ENCODE assay signal across 1 cellular context in genomic region chr7:107169120-107170050, GRCh38.
TF ChIP-seq lines count a peak whose summit lies in the region.

No MANE protein-coding gene starts in this region.

TF ChIP-seq in HepG2, 621 proteins besides CTCF, POLR2A, EP300 and RAD21 (continued from another document and continues in another):
- no peak for TF ChIP-seq TCF12 (IDR thresholded peaks at IDR 0.05)
- TF ChIP-seq TCF12 (CRISPR knock-in tag; IDR thresholded peaks at IDR 0.05), result no peak
- TF ChIP-seq, protein P1, sequence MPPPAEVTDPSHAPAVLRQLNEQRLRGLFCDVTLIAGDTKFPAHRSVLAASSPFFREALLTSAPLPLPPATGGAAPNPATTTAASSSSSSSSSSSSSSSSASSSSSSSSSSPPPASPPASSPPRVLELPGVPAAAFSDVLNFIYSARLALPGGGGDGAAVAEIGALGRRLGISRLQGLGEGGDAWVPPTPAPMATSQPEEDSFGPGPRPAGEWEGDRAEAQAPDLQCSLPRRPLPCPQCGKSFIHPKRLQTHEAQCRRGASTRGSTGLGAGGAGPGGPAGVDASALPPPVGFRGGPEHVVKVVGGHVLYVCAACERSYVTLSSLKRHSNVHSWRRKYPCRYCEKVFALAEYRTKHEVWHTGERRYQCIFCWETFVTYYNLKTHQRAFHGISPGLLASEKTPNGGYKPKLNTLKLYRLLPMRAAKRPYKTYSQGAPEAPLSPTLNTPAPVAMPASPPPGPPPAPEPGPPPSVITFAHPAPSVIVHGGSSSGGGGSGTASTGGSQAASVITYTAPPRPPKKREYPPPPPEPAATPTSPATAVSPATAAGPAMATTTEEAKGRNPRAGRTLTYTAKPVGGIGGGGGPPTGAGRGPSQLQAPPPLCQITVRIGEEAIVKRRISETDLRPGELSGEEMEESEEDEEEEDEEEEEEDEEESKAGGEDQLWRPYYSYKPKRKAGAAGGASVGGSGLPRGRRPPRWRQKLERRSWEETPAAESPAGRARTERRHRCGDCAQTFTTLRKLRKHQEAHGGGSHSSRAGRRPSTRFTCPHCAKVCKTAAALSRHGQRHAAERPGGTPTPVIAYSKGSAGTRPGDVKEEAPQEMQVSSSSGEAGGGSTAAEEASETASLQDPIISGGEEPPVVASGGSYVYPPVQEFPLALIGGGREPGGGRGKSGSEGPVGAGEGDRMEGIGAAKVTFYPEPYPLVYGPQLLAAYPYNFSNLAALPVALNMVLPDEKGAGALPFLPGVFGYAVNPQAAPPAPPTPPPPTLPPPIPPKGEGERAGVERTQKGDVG (CRISPR knock-in tag; IDR thresholded peaks at IDR 0.05; ENCODE audit: borderline replicate concordance), result no peak
- TF ChIP-seq HMGA1 (CRISPR knock-in tag; conservative IDR thresholded peaks at IDR 0.05), result no peak
- no peak for TF ChIP-seq WIZ (CRISPR knock-in tag; IDR thresholded peaks at IDR 0.05)
- TF ChIP-seq ZNF121 (CRISPR knock-in tag; IDR thresholded peaks at IDR 0.05), result peak; percentile 28; the same call in 1 of the 2 replicates
- TF ChIP-seq ZFP82 (CRISPR knock-in tag; IDR thresholded peaks at IDR 0.05; ENCODE audit: borderline replicate concordance), result no peak
- no peak for TF ChIP-seq RBM22 (optimal IDR thresholded peaks at IDR 0.05; ENCODE audit: low read length)
- TF ChIP-seq ZNF550 (CRISPR knock-in tag; IDR thresholded peaks at IDR 0.05; ENCODE audit: borderline replicate concordance), result no peak
- no peak for TF ChIP-seq RFX3 (CRISPR knock-in tag; IDR thresholded peaks at IDR 0.05)
- TF ChIP-seq ZNF556 (CRISPR knock-in tag; IDR thresholded peaks at IDR 0.05; ENCODE audit: borderline replicate concordance), result 0 out of 2 replicates have a peak, but pooled peaks have one; percentile 71
- TF ChIP-seq MYNN (CRISPR knock-in tag; IDR thresholded peaks at IDR 0.05; ENCODE audit: low read depth), result no peak; the same call in 1 of the 2 replicates
- TF ChIP-seq RBAK (CRISPR knock-in tag; IDR thresholded peaks at IDR 0.05), result no peak
- TF ChIP-seq FOXA1 (IDR thresholded peaks at IDR 0.05), result no peak
- no peak for TF ChIP-seq FOXA1 (CRISPR knock-in tag; IDR thresholded peaks at IDR 0.05)
- no peak for TF ChIP-seq REL (CRISPR knock-in tag; conservative IDR thresholded peaks at IDR 0.05)
- no peak for TF ChIP-seq MTA3 (CRISPR knock-in tag; IDR thresholded peaks at IDR 0.05)
- no peak for TF ChIP-seq SKI (IDR thresholded peaks at IDR 0.05; ENCODE audit: partially characterized antibody)
- TF ChIP-seq RNF2 (conservative IDR thresholded peaks at IDR 0.05; ENCODE audit: low read depth), result no peak
- TF ChIP-seq HHEX (CRISPR knock-in tag; IDR thresholded peaks at IDR 0.05), result no peak
- TF ChIP-seq, protein P2, sequence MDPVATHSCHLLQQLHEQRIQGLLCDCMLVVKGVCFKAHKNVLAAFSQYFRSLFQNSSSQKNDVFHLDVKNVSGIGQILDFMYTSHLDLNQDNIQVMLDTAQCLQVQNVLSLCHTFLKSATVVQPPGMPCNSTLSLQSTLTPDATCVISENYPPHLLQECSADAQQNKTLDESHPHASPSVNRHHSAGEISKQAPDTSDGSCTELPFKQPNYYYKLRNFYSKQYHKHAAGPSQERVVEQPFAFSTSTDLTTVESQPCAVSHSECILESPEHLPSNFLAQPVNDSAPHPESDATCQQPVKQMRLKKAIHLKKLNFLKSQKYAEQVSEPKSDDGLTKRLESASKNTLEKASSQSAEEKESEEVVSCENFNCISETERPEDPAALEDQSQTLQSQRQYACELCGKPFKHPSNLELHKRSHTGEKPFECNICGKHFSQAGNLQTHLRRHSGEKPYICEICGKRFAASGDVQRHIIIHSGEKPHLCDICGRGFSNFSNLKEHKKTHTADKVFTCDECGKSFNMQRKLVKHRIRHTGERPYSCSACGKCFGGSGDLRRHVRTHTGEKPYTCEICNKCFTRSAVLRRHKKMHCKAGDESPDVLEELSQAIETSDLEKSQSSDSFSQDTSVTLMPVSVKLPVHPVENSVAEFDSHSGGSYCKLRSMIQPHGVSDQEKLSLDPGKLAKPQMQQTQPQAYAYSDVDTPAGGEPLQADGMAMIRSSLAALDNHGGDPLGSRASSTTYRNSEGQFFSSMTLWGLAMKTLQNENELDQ (CRISPR knock-in tag; IDR thresholded peaks at IDR 0.05; ENCODE audit: borderline replicate concordance), result no peak
- no peak for TF ChIP-seq LRRFIP1 (CRISPR knock-in tag; conservative IDR thresholded peaks at IDR 0.05)
- no peak for TF ChIP-seq SIX4 (CRISPR knock-in tag; IDR thresholded peaks at IDR 0.05)
- peak; percentile 75 for TF ChIP-seq MYC (CRISPR knock-in tag; IDR thresholded peaks at IDR 0.05; ENCODE audit: borderline replicate concordance)
- TF ChIP-seq ZFP91 (CRISPR knock-in tag; IDR thresholded peaks at IDR 0.05; ENCODE audit: borderline replicate concordance), result peak; percentile 68
- TF ChIP-seq, protein P3, sequence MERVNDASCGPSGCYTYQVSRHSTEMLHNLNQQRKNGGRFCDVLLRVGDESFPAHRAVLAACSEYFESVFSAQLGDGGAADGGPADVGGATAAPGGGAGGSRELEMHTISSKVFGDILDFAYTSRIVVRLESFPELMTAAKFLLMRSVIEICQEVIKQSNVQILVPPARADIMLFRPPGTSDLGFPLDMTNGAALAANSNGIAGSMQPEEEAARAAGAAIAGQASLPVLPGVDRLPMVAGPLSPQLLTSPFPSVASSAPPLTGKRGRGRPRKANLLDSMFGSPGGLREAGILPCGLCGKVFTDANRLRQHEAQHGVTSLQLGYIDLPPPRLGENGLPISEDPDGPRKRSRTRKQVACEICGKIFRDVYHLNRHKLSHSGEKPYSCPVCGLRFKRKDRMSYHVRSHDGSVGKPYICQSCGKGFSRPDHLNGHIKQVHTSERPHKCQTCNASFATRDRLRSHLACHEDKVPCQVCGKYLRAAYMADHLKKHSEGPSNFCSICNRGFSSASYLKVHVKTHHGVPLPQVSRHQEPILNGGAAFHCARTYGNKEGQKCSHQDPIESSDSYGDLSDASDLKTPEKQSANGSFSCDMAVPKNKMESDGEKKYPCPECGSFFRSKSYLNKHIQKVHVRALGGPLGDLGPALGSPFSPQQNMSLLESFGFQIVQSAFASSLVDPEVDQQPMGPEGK (CRISPR knock-in tag; IDR thresholded peaks at IDR 0.05), result peak; percentile 78
- peak; percentile 81 for TF ChIP-seq RARA (CRISPR knock-in tag; IDR thresholded peaks at IDR 0.05)
- peak; percentile 76 for TF ChIP-seq CBFB (CRISPR knock-in tag; IDR thresholded peaks at IDR 0.05)
- no peak for TF ChIP-seq TCF7L2 (IDR thresholded peaks at IDR 0.05; ENCODE audit: low read depth, low read length)
- TF ChIP-seq, protein P4, sequence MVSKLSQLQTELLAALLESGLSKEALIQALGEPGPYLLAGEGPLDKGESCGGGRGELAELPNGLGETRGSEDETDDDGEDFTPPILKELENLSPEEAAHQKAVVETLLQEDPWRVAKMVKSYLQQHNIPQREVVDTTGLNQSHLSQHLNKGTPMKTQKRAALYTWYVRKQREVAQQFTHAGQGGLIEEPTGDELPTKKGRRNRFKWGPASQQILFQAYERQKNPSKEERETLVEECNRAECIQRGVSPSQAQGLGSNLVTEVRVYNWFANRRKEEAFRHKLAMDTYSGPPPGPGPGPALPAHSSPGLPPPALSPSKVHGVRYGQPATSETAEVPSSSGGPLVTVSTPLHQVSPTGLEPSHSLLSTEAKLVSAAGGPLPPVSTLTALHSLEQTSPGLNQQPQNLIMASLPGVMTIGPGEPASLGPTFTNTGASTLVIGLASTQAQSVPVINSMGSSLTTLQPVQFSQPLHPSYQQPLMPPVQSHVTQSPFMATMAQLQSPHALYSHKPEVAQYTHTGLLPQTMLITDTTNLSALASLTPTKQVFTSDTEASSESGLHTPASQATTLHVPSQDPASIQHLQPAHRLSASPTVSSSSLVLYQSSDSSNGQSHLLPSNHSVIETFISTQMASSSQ (IDR thresholded peaks at IDR 0.05; ENCODE audit: low read depth), result no peak
- TF ChIP-seq, protein P4 (CRISPR knock-in tag; IDR thresholded peaks at IDR 0.05; ENCODE audit: borderline replicate concordance), result peak; percentile 72; the same call in 1 of the 2 replicates
- TF ChIP-seq SMAD3 (CRISPR knock-in tag; IDR thresholded peaks at IDR 0.05), result peak; percentile 73; the same call in 1 of the 2 replicates
- TF ChIP-seq MED1 (CRISPR knock-in tag; IDR thresholded peaks at IDR 0.05), result peak; percentile 79
- TF ChIP-seq ASH2L (IDR thresholded peaks at IDR 0.05; ENCODE audit: insufficient read length, low read depth, low read length), result no peak
- no peak for TF ChIP-seq ZNF7 (CRISPR knock-in tag; IDR thresholded peaks at IDR 0.05)
- no peak for TF ChIP-seq NR2F1 (CRISPR knock-in tag; IDR thresholded peaks at IDR 0.05)
- TF ChIP-seq AHR (CRISPR knock-in tag; IDR thresholded peaks at IDR 0.05), result no peak
- TF ChIP-seq KMT2A (CRISPR knock-in tag; IDR thresholded peaks at IDR 0.05), result peak; percentile 69; the same call in 1 of the 2 replicates
- TF ChIP-seq ZNF33B (CRISPR knock-in tag; IDR thresholded peaks at IDR 0.05), result no peak
- TF ChIP-seq ZNF44 (CRISPR knock-in tag; IDR thresholded peaks at IDR 0.05), result no peak
- 0 out of 2 replicates have a peak, but pooled peaks have one; percentile 29 for TF ChIP-seq SOX13 (IDR thresholded peaks at IDR 0.05)
- TF ChIP-seq SOX13 (CRISPR knock-in tag; conservative IDR thresholded peaks at IDR 0.05 in 1 of 2, IDR thresholded peaks at IDR 0.05 in 1 of 2), result peak in 1 of 2 experiments; percentile 64; a peak in 2 of 4 replicates
- TF ChIP-seq BHLHE40 (IDR thresholded peaks at IDR 0.05; ENCODE audit: low read length), result peak; percentile 83
- TF ChIP-seq, protein P5, sequence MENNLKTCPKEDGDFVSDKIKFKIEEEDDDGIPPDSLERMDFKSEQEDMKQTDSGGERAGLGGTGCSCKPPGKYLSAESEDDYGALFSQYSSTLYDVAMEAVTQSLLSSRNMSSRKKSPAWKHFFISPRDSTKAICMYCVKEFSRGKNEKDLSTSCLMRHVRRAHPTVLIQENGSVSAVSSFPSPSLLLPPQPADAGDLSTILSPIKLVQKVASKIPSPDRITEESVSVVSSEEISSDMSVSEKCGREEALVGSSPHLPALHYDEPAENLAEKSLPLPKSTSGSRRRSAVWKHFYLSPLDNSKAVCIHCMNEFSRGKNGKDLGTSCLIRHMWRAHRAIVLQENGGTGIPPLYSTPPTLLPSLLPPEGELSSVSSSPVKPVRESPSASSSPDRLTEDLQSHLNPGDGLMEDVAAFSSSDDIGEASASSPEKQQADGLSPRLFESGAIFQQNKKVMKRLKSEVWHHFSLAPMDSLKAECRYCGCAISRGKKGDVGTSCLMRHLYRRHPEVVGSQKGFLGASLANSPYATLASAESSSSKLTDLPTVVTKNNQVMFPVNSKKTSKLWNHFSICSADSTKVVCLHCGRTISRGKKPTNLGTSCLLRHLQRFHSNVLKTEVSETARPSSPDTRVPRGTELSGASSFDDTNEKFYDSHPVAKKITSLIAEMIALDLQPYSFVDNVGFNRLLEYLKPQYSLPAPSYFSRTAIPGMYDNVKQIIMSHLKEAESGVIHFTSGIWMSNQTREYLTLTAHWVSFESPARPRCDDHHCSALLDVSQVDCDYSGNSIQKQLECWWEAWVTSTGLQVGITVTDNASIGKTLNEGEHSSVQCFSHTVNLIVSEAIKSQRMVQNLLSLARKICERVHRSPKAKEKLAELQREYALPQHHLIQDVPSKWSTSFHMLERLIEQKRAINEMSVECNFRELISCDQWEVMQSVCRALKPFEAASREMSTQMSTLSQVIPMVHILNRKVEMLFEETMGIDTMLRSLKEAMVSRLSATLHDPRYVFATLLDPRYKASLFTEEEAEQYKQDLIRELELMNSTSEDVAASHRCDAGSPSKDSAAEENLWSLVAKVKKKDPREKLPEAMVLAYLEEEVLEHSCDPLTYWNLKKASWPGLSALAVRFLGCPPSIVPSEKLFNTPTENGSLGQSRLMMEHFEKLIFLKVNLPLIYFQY (CRISPR knock-in tag; IDR thresholded peaks at IDR 0.05; ENCODE audit: borderline replicate concordance), result peak; percentile 97
- TF ChIP-seq CBX1 (IDR thresholded peaks at IDR 0.05; ENCODE audit: low read depth), result no peak
